ENCODE assay signal across 9 cellular contexts in genomic region chr10:63670291-63670898, GRCh38.
DNase-seq lines count a peak whose midpoint lies in the region; ATAC-seq lines count a peak whose summit lies in the region.
"Had no signal": no experiment of that assay in that cellular context is flagged by ENCODE, and none has a peak within 500 bp of the region (broad histone marks: within the 10 kb centered on the region; RNA-seq: fewer than 3 reads in every experiment).

No MANE protein-coding gene starts in this region.

- H4K12ac ChIP-seq in trophoblast cell (ENCODE audit: low read depth, low read length) = no peak overlapping the region

- no peaks in the 10 kb centered on the region for H3K79me1 ChIP-seq in trophoblast cell (ENCODE audit: low read length)

- no peak overlapping the region for H3K27ac ChIP-seq in trophoblast cell (ENCODE audit: low read depth, low read length)

- H3K36me3 ChIP-seq in trophoblast cell (ENCODE audit: control insufficient read depth in 1 of 2, insufficient read depth in 2 of 2, low read length in 2 of 2) = no peaks in the 10 kb centered on the region

- ATAC-seq in HG02759 (IDR thresholded peaks at IDR 0.05; ENCODE audit: unreplicated experiment) = peak; percentile 57
- no peak for ATAC-seq in GM19467 (IDR thresholded peaks at IDR 0.05; ENCODE audit: unreplicated experiment)

- no peak overlapping the region for H2AFZ ChIP-seq in trophoblast cell (ENCODE audit: insufficient read depth, low read length, poor library complexity)

- no peaks in the 10 kb centered on the region for H3K9me3 ChIP-seq in trophoblast cell (ENCODE audit: insufficient read depth, low read depth, low read length)

- no peak overlapping the region for H3K14ac ChIP-seq in trophoblast cell (ENCODE audit: low read length)

- no peaks in the 10 kb centered on the region for H3K4me1 ChIP-seq in trophoblast cell (ENCODE audit: control insufficient read depth in 1 of 2, insufficient read depth in 2 of 2, low read length in 2 of 2)

- H3K4ac ChIP-seq in trophoblast cell (ENCODE audit: low read depth, low read length) = no peak overlapping the region

- H2BK5ac ChIP-seq in trophoblast cell (ENCODE audit: low read depth, low read length, poor library complexity) = no peak overlapping the region

- H3K4me3 ChIP-seq in trophoblast cell (ENCODE audit: low read depth, low read length) = no peak overlapping the region

- no peak overlapping the region for H3K4me2 ChIP-seq in trophoblast cell (ENCODE audit: low read length)

- H3K18ac ChIP-seq in trophoblast cell (ENCODE audit: low read length) = no peak overlapping the region

- WGBS in trophoblast cell (ENCODE audit: extremely low coverage, insufficient coverage, insufficient read length) = no CpG with 5 or more reads among the region's 10 CpGs

- H3K23ac ChIP-seq in trophoblast cell (ENCODE audit: low read length) = no peak overlapping the region

- no peak overlapping the region for H2BK12ac ChIP-seq in trophoblast cell (ENCODE audit: low read length)

- H4K91ac ChIP-seq in trophoblast cell (ENCODE audit: low read depth, low read length) = no peak overlapping the region

- H2AK5ac ChIP-seq in trophoblast cell (ENCODE audit: low read length) = no peak overlapping the region

- no peak overlapping the region for H3K9ac ChIP-seq in trophoblast cell (ENCODE audit: low read length)

- no peaks in the 10 kb centered on the region for H3K79me2 ChIP-seq in trophoblast cell (ENCODE audit: control insufficient read depth, insufficient read depth, low read length, poor library complexity)

- no peak overlapping the region for H2BK120ac ChIP-seq in trophoblast cell (ENCODE audit: insufficient read depth, low read length, poor library complexity)

- no peaks in the 10 kb centered on the region for H3K27me3 ChIP-seq in trophoblast cell (ENCODE audit: insufficient read depth, low read length)

- no peak overlapping the region for H4K8ac ChIP-seq in trophoblast cell (ENCODE audit: low read depth, low read length)

- DNase-seq in ELF-1 (ENCODE audit: low read depth, low spot score) (peak; percentile 18), dermis blood vessel endothelial cell (peak; percentile 94), myocyte (ENCODE audit: low read depth) (peak; percentile 39), NCI-H1436 treated with DMSO at 0.1 percent for 48 hours (lab: John Stamatoyannopoulos, UW) (no peak), MV-4-11 (lab: John Stamatoyannopoulos, UW) (no peak), trophoblast cell (no peak)
- DNase-seq: HFFc6 had no signal

Comparison
In these comparisons a context has a peak if more than half of its experiments do, and no peak if none do; other contexts are left out.
1. DNase-seq: peak in ELF-1 (single experiment), dermis blood vessel endothelial cell (single experiment) and myocyte (single experiment); none in NCI-H1436 treated with DMSO at 0.1 percent for 48 hours (single experiment), MV-4-11 (single experiment) and trophoblast cell (0 of 2).